In genomic region chr16:4801051-4801961, GRCh38 we compare ENCODE assay signal across 8 cellular contexts. TPM values are rescaled to one million over a fixed set of nuclear protein-coding genes. Genes with fewer than 3 reads are reported as not detected.
A peak's percentile ranks its signal among the peaks of the same experiment; 100 is the strongest.
DNase-seq lines count a peak whose midpoint lies in the region; ATAC-seq, FAIRE-seq and TF ChIP-seq lines count a peak whose summit lies in the region.

No MANE protein-coding gene starts in this region.

- H3K9me3 Mint-ChIP-seq in activated T-cell treated with anti-CD3 and anti-CD28 coated beads, Interleukin-2, amount 50 U/mL, for 24 hours = no peaks in the 10 kb centered on the region

- WGBS in GM12878 (ENCODE audit: insufficient coverage, insufficient replicate concordance, low lambda C conversion rate, missing lambda C conversion rate) = 46% methylated on average over 20 of the region's 29 CpGs
- 3% methylated on average over 6 of the region's 29 CpGs for WGBS in right lobe of liver (ENCODE audit: insufficient coverage, low coverage, low lambda C conversion rate, missing lambda C conversion rate)
- 43% methylated on average over 29 of the region's 29 CpGs; no CpG with 5 or more reads in 1 of the 2 donors for WGBS in transverse colon (ENCODE audit: low coverage in 1 of 2), 2 donors

- DNase-seq in activated T-cell treated with anti-CD3 and anti-CD28 coated beads, Interleukin-2, amount 50 U/mL, for 24 hours = no peak
- DNase-seq in activated T-cell treated with anti-CD3 and anti-CD28 coated beads for 4 hours (no peak), GM12878 (ENCODE audit: low read depth, low spot score) (no peak), right lobe of liver (no peak), transverse colon (peak; percentile 22), DMS79 (lab: John Stamatoyannopoulos, UW) (no peak), EL (no peak), AG20443 (ENCODE audit: low spot score) (no peak)

- POLR2A ChIA-PET in GM12878 (lab: Charles Lee) = interaction anchor here (1.8 to 2.1 kb wide), 2 partner anchors 12 to 33 kb away, joined by 5 to 8 read pairs; no protein-coding TSS in a partner anchor

- no peak for TF ChIP-seq EP300 in GM12878 (IDR thresholded peaks at IDR 0.05; ENCODE audit: borderline replicate concordance in 1 of 2, control insufficient read depth in 1 of 2, low read depth in 2 of 2, low read length in 2 of 2)
- no peak for TF ChIP-seq EP300 in transverse colon (IDR thresholded peaks at IDR 0.05; ENCODE audit: low read depth)

- CTCF ChIA-PET in GM12878 (lab: Yijun Ruan, JAX) = interaction anchor here (0.8 to 1.3 kb wide), 3 partner anchors 32 to 92 kb away, joined by 3 read pairs; partner anchors contain the start of genes ANKS3 and DNAAF8

- no peak for FAIRE-seq in GM12878 (lab: Jason Lieb, UNC)

- peak overlapping the region; percentile 60 for H3K27ac ChIP-seq in GM12878 (ENCODE audit: control insufficient read depth, insufficient read depth)
- peak overlapping the region; percentile 20 to 81 (median 73) for H3K27ac ChIP-seq in right lobe of liver
- peak overlapping the region; percentile 88 to 97 (median 93) for H3K27ac ChIP-seq in transverse colon

- SMC1A ChIA-PET in GM12878 (lab: Charles Lee; ENCODE audit: uncharacterized antibody, unreplicated experiment) = interaction anchor here (1.3 to 2.4 kb wide), 3 partner anchors 34 to 67 kb away, joined by 4 to 11 read pairs (median 4); partner anchors contain the start of genes ANKS3, DNAAF8 and ZNF500

- TF ChIP-seq POLR2A in GM12878 (IDR thresholded peaks at IDR 0.05; ENCODE audit: low read depth, low read length) = no peak
- TF ChIP-seq POLR2A in right lobe of liver (IDR thresholded peaks at IDR 0.05) = no peak
- no peak for TF ChIP-seq POLR2A in transverse colon (IDR thresholded peaks at IDR 0.05)

- TF ChIP-seq CTCF in GM12878 (IDR thresholded peaks at IDR 0.05 in 2 of 3, conservative IDR thresholded peaks at IDR 0.05 in 1 of 3; ENCODE audit: control insufficient read depth in 2 of 3, extremely low read depth in 1 of 3, insufficient read depth in 1 of 3, low read depth in 3 of 3, low read length in 3 of 3) (no peak), right lobe of liver (IDR thresholded peaks at IDR 0.05) (no peak), transverse colon (IDR thresholded peaks at IDR 0.05) (no peak)

- no peaks in the 10 kb centered on the region for H3K9me3 ChIP-seq in GM12878 (replicated peaks; ENCODE audit: control insufficient read depth, insufficient read depth, low read length)
- H3K9me3 ChIP-seq in right lobe of liver = no peaks in the 10 kb centered on the region
- H3K9me3 ChIP-seq in transverse colon = no peaks in the 10 kb centered on the region

- H3K4me2 ChIP-seq in GM12878 (ENCODE audit: control insufficient read depth, insufficient read depth) = peak overlapping the region; percentile 97

- no TSS peak for BruUV-seq in GM12878 (replicated peaks; lab: Mats Ljungman, UMichigan)

- H3K27me3 ChIP-seq in GM12878 (replicated peaks in 1 of 2; ENCODE audit: control insufficient read depth in 2 of 2, insufficient read depth in 2 of 2, low read length in 1 of 2) = no peaks in the 10 kb centered on the region
- no peaks in the 10 kb centered on the region for H3K27me3 ChIP-seq in right lobe of liver
- no peaks in the 10 kb centered on the region for H3K27me3 ChIP-seq in transverse colon

- peak overlapping the region; percentile 66 for H2AFZ ChIP-seq in GM12878 (ENCODE audit: control insufficient read depth, low read depth, low read length)

- RAD21 ChIA-PET in GM12878 (lab: Charles Lee; ENCODE audit: unreplicated experiment) = interaction anchor here (2.8 kb wide), 1 partner anchor 67 kb away, joined by 18 read pairs; the partner anchor contains the start of genes ANKS3 and DNAAF8

- no peaks in the 10 kb centered on the region for H3K27me3 Mint-ChIP-seq in activated T-cell treated with anti-CD3 and anti-CD28 coated beads, Interleukin-2, amount 50 U/mL, for 24 hours

- H3K9ac ChIP-seq in GM12878 (ENCODE audit: control insufficient read depth, insufficient read depth, low read length) = peak overlapping the region; percentile 59; the same call in 1 of the 2 replicates

- TF ChIP-seq RAD21 in GM12878 (IDR thresholded peaks at IDR 0.05; ENCODE audit: insufficient read depth, low read depth, low read length) = no peak

- H3K4me1 ChIP-seq in GM12878 (ENCODE audit: control insufficient read depth, insufficient read depth, low read length) = peaks cover 20% of the 10 kb centered on the region
- H3K4me1 ChIP-seq in right lobe of liver = peaks cover 0 to 12% (median under 1%) of the 10 kb centered on the region in 4 donors
- peaks cover 11 to 42% (median 34%) of the 10 kb centered on the region in 4 donors for H3K4me1 ChIP-seq in transverse colon

- H3K36me3 ChIP-seq in GM12878 (ENCODE audit: control insufficient read depth in 2 of 2, insufficient read depth in 2 of 2, low read length in 1 of 2) (peaks cover 0 to 3% of the 10 kb centered on the region in 2 experiments), right lobe of liver (peaks cover 0 to 15% (median 0%) of the 10 kb centered on the region in 4 donors), transverse colon (peaks cover 0 to 20% (median 0%) of the 10 kb centered on the region in 4 donors)

- no peak overlapping the region for H3K27ac Mint-ChIP-seq in activated T-cell treated with anti-CD3 and anti-CD28 coated beads, Interleukin-2, amount 50 U/mL, for 24 hours

- ATAC-seq in GM12878 (no peak), right lobe of liver (no peak)

- in situ Hi-C loops in GM12878 (cut with MboI) = no loop called here
- in situ Hi-C loops in transverse colon (cut with MboI; ENCODE audit: low pct_ligation_motif_present in 1 of 4, low pct_unique_long_range_greater_than_20kb in 1 of 4, low sequenced_read_pairs in 3 of 4) = no loop called here

- H4K20me1 ChIP-seq in GM12878 (ENCODE audit: control insufficient read depth, insufficient read depth) = no peaks in the 10 kb centered on the region

- no peaks in the 10 kb centered on the region for H3K79me2 ChIP-seq in GM12878 (ENCODE audit: control insufficient read depth, insufficient read depth, low read length)

- H3K36me3 Mint-ChIP-seq in activated T-cell treated with anti-CD3 and anti-CD28 coated beads, Interleukin-2, amount 50 U/mL, for 24 hours (ENCODE audit: low read depth) = peaks cover 26% of the 10 kb centered on the region

- intact Hi-C loops in GM12878 (cut with micrococcal nuclease; ENCODE audit: unreplicated experiment) (loop anchor here (10.0 kb wide), 2 partner anchors 153 to 187 kb away; partner anchors contain the start of genes SEC14L5 and UBALD1), right lobe of liver (cut with DNase I) (no loop called here), transverse colon (cut with DNase I; ENCODE audit: low total_unique reads) (loop anchor here (5.0 kb wide), 1 partner anchor 34 kb away; the partner anchor contains the start of gene ZNF500)

- peak overlapping the region; percentile 78 for H3K4me3 Mint-ChIP-seq in activated T-cell treated with anti-CD3 and anti-CD28 coated beads, Interleukin-2, amount 50 U/mL, for 24 hours

- H3K4me3 ChIP-seq in GM12878 = peak overlapping the region; percentile 72
- peak overlapping the region; percentile 96 to 99 (median 98) for H3K4me3 ChIP-seq in right lobe of liver
- peak overlapping the region; percentile 59 to 83 (median 78) for H3K4me3 ChIP-seq in transverse colon

- peaks cover 17% of the 10 kb centered on the region for H3K4me1 Mint-ChIP-seq in activated T-cell treated with anti-CD3 and anti-CD28 coated beads, Interleukin-2, amount 50 U/mL, for 24 hours (ENCODE audit: low read depth)

RNA-seq across cellular contexts. Expression of gene ROGDI, which starts 1.1 kb away (rescaled TPM):
- total RNA-seq in GM12878 (2013; cell fraction: nucleolus; rRNA removed) = 14.3 and 14.6 TPM in 2 replicates
- total RNA-seq in GM12878 (2014; rRNA removed) (11.6 and 15.9 TPM in 2 replicates), GM12878 (2014; rRNA removed; fragmentation: Illumina TruSeq; extraction: Trizol) (7.9 and 8.0 TPM in 2 replicates), GM12878 (2021) (13.7 and 14.7 TPM in 2 replicates), right lobe of liver (10 to 100 TPM in 5 of 6 experiments, 1 to 10 TPM in 1; 8.3 to 24.2 (median 14.0) TPM), transverse colon (10 to 100 TPM; 28.1 to 75.2 (median 43.7) TPM)
- polyA plus RNA-seq in GM12878 (2011; ENCODE audit: low read depth) = 5.7 TPM
- polyA plus RNA-seq in GM12878 (2011; rRNA removed) (8.5 and 12.9 TPM in 2 replicates), GM12878 (2014; fragmentation: Illumina TruSeq; extraction: Trizol) (1.9 and 7.6 TPM in 2 replicates), GM12878 (2014; fragmentation: Nextera tagmentation; extraction: Ambion mirVana) (1 to 10 TPM in 1 of 2 experiments, under 1 TPM in 1; 0.40 to 2.2 TPM), GM12878 (2014; rRNA removed) (21.3 and 22.8 TPM in 2 replicates), GM12878 (2016; fragmentation: Nextera tagmentation; extraction: Ambion mirVana) (10 to 100 TPM; 23.1 to 23.5 TPM)
- polyA plus RNA-seq in GM12878 (2011; cell fraction: cytosol; rRNA removed) = 20.4 and 28.6 TPM in 2 replicates
- polyA plus RNA-seq in GM12878 (2011; cell fraction: nucleus; rRNA removed) = 58.6 and 63.0 TPM in 2 replicates
- 18.5 and 22.9 TPM in 2 replicates for polyA plus RNA-seq in GM12878 (2012)
- 4.5 and 13.1 TPM in 2 replicates for polyA minus RNA-seq in GM12878 (2011; rRNA and poly(A)+ RNA removed)
- 4.7 and 8.5 TPM in 2 replicates for polyA minus RNA-seq in GM12878 (2011; cell fraction: cytosol; rRNA and poly(A)+ RNA removed)
- polyA minus RNA-seq in GM12878 (2011; cell fraction: nucleus; rRNA and poly(A)+ RNA removed) = 4.4 and 7.1 TPM in 2 replicates

RNA-seq across cellular contexts. Expression of gene SMIM22, which starts 6.1 kb away (rescaled TPM):
- total RNA-seq in GM12878 (2013; cell fraction: nucleolus; rRNA removed) = not detected in 2 replicates
- total RNA-seq in GM12878 (2014; rRNA removed) (not detected in 2 replicates), GM12878 (2014; rRNA removed; fragmentation: Illumina TruSeq; extraction: Trizol) (not detected in 2 replicates), GM12878 (2021) (0.61 TPM in 1 of 2 replicates, not detected in the other), right lobe of liver (under 1 TPM in 2 of 6 experiments, not detected in 4; 0.44 to 0.95 TPM), transverse colon (100 to 1,000 TPM in 3 of 4 donors, 10 to 100 TPM in 1; 88.0 to 450 (median 252) TPM)
- polyA plus RNA-seq in GM12878 (2011; ENCODE audit: low read depth) = not detected
- polyA plus RNA-seq in GM12878 (2011; rRNA removed) (0.26 and 0.83 TPM in 2 replicates), GM12878 (2014; fragmentation: Illumina TruSeq; extraction: Trizol) (not detected in 2 replicates), GM12878 (2014; fragmentation: Nextera tagmentation; extraction: Ambion mirVana) (not detected), GM12878 (2014; rRNA removed) (not detected in 2 replicates), GM12878 (2016; fragmentation: Nextera tagmentation; extraction: Ambion mirVana) (not detected)
- polyA plus RNA-seq in GM12878 (2011; cell fraction: cytosol; rRNA removed) = 1.3 TPM in 2 replicates
- polyA plus RNA-seq in GM12878 (2011; cell fraction: nucleus; rRNA removed) = 1.5 and 2.1 TPM in 2 replicates
- polyA plus RNA-seq in GM12878 (2012) = not detected in 2 replicates
- polyA minus RNA-seq in GM12878 (2011; rRNA and poly(A)+ RNA removed) = not detected in 2 replicates
- not detected in 2 replicates for polyA minus RNA-seq in GM12878 (2011; cell fraction: cytosol; rRNA and poly(A)+ RNA removed)
- not detected in 2 replicates for polyA minus RNA-seq in GM12878 (2011; cell fraction: nucleus; rRNA and poly(A)+ RNA removed)

RNA-seq across cellular contexts. Expression of gene SEPTIN12, which starts 13.2 kb away (rescaled TPM):
- total RNA-seq in GM12878 (2013; cell fraction: nucleolus; rRNA removed) = not detected in 2 replicates
- total RNA-seq in GM12878 (2014; rRNA removed) = not detected in 2 replicates
- total RNA-seq in GM12878 (2014; rRNA removed; fragmentation: Illumina TruSeq; extraction: Trizol) = not detected in 2 replicates
- not detected in 2 replicates for total RNA-seq in GM12878 (2021)
- polyA plus RNA-seq in GM12878 (2011; ENCODE audit: low read depth) = not detected
- polyA plus RNA-seq in GM12878 (2011; rRNA removed) = not detected in 2 replicates
- polyA plus RNA-seq in GM12878 (2011; cell fraction: cytosol; rRNA removed) = not detected in 2 replicates
- 0.24 TPM in 1 of 2 replicates, not detected in the other for polyA plus RNA-seq in GM12878 (2011; cell fraction: nucleus; rRNA removed)
- not detected in 2 replicates for polyA plus RNA-seq in GM12878 (2012)
- not detected in 2 replicates for polyA plus RNA-seq in GM12878 (2014; fragmentation: Illumina TruSeq; extraction: Trizol)
- not detected for polyA plus RNA-seq in GM12878 (2014; fragmentation: Nextera tagmentation; extraction: Ambion mirVana)
- polyA plus RNA-seq in GM12878 (2014; rRNA removed) = not detected in 2 replicates
- not detected for polyA plus RNA-seq in GM12878 (2016; fragmentation: Nextera tagmentation; extraction: Ambion mirVana)
- polyA minus RNA-seq in GM12878 (2011; rRNA and poly(A)+ RNA removed) = not detected in 2 replicates
- polyA minus RNA-seq in GM12878 (2011; cell fraction: cytosol; rRNA and poly(A)+ RNA removed) = not detected in 2 replicates
- not detected in 2 replicates for polyA minus RNA-seq in GM12878 (2011; cell fraction: nucleus; rRNA and poly(A)+ RNA removed)
- not detected for total RNA-seq in right lobe of liver
- total RNA-seq in transverse colon = not detected

RNA-seq across cellular contexts. Expression of gene ZNF500, which starts 34.3 kb away (rescaled TPM):
- 34.4 and 34.9 TPM in 2 replicates for total RNA-seq in GM12878 (2013; cell fraction: nucleolus; rRNA removed)
- 6.2 and 7.1 TPM in 2 replicates for total RNA-seq in GM12878 (2014; rRNA removed)
- total RNA-seq in GM12878 (2014; rRNA removed; fragmentation: Illumina TruSeq; extraction: Trizol) = 3.5 and 4.2 TPM in 2 replicates
- 9.5 and 13.1 TPM in 2 replicates for total RNA-seq in GM12878 (2021)
- polyA plus RNA-seq in GM12878 (2011; ENCODE audit: low read depth) = 2.3 TPM
- 2.5 and 4.9 TPM in 2 replicates for polyA plus RNA-seq in GM12878 (2011; rRNA removed)
- 5.6 and 7.4 TPM in 2 replicates for polyA plus RNA-seq in GM12878 (2011; cell fraction: cytosol; rRNA removed)
- polyA plus RNA-seq in GM12878 (2011; cell fraction: nucleus; rRNA removed) = 11.2 and 13.0 TPM in 2 replicates
- 3.8 and 4.8 TPM in 2 replicates for polyA plus RNA-seq in GM12878 (2012)
- polyA plus RNA-seq in GM12878 (2014; fragmentation: Illumina TruSeq; extraction: Trizol) = 1.3 and 3.2 TPM in 2 replicates
- polyA plus RNA-seq in GM12878 (2014; fragmentation: Nextera tagmentation; extraction: Ambion mirVana) = 1 to 10 TPM in 1 of 2 experiments, under 1 TPM in 1; 0.99 to 1.0 TPM
- 6.4 and 8.2 TPM in 2 replicates for polyA plus RNA-seq in GM12878 (2014; rRNA removed)
- 1 to 10 TPM; 6.7 to 7.7 TPM for polyA plus RNA-seq in GM12878 (2016; fragmentation: Nextera tagmentation; extraction: Ambion mirVana)
- 5.9 and 8.9 TPM in 2 replicates for polyA minus RNA-seq in GM12878 (2011; rRNA and poly(A)+ RNA removed)
- 2.3 and 2.9 TPM in 2 replicates for polyA minus RNA-seq in GM12878 (2011; cell fraction: cytosol; rRNA and poly(A)+ RNA removed)
- 4.4 and 11.5 TPM in 2 replicates for polyA minus RNA-seq in GM12878 (2011; cell fraction: nucleus; rRNA and poly(A)+ RNA removed)
- total RNA-seq in right lobe of liver = 1 to 10 TPM; 4.5 to 6.6 (median 5.8) TPM
- 10 to 100 TPM in 3 of 4 donors, 1 to 10 TPM in 1; 9.7 to 31.2 (median 11.6) TPM for total RNA-seq in transverse colon

RNA-seq across cellular contexts. Expression of gene GLYR1, which starts 45.8 kb away (rescaled TPM):
- 63.8 and 64.6 TPM in 2 replicates for total RNA-seq in GM12878 (2013; cell fraction: nucleolus; rRNA removed)
- total RNA-seq in GM12878 (2014; rRNA removed) (31.1 and 40.9 TPM in 2 replicates), GM12878 (2014; rRNA removed; fragmentation: Illumina TruSeq; extraction: Trizol) (48.8 and 50.3 TPM in 2 replicates), GM12878 (2021) (81.9 and 90.2 TPM in 2 replicates), right lobe of liver (10 to 100 TPM; 33.1 to 55.2 (median 51.2) TPM), transverse colon (10 to 100 TPM; 50.2 to 88.4 (median 74.0) TPM)
- polyA plus RNA-seq in GM12878 (2011; ENCODE audit: low read depth) = 18.7 TPM
- polyA plus RNA-seq in GM12878 (2011; rRNA removed) (49.7 and 50.4 TPM in 2 replicates), GM12878 (2014; fragmentation: Illumina TruSeq; extraction: Trizol) (82.7 and 83.3 TPM in 2 replicates), GM12878 (2014; fragmentation: Nextera tagmentation; extraction: Ambion mirVana) (10 to 100 TPM in 1 of 2 experiments, 1 to 10 TPM in 1; 7.3 to 10.1 TPM), GM12878 (2014; rRNA removed) (69.7 and 74.8 TPM in 2 replicates), GM12878 (2016; fragmentation: Nextera tagmentation; extraction: Ambion mirVana) (10 to 100 TPM; 63.9 to 68.9 TPM)
- 46.6 and 56.8 TPM in 2 replicates for polyA plus RNA-seq in GM12878 (2011; cell fraction: cytosol; rRNA removed)
- polyA plus RNA-seq in GM12878 (2011; cell fraction: nucleus; rRNA removed) = 46.2 and 60.9 TPM in 2 replicates
- polyA plus RNA-seq in GM12878 (2012) = 31.8 and 36.9 TPM in 2 replicates
- 34.6 and 53.1 TPM in 2 replicates for polyA minus RNA-seq in GM12878 (2011; rRNA and poly(A)+ RNA removed)
- polyA minus RNA-seq in GM12878 (2011; cell fraction: cytosol; rRNA and poly(A)+ RNA removed) = 14.2 and 14.7 TPM in 2 replicates
- 26.4 and 31.8 TPM in 2 replicates for polyA minus RNA-seq in GM12878 (2011; cell fraction: nucleus; rRNA and poly(A)+ RNA removed)

Comparison
In these comparisons a context has a peak if more than half of its experiments do, and no peak if none do; other contexts are left out.
1. RNA of gene SMIM22, which starts 6.1 kb away (total RNA-seq): 88.0 to 450 TPM in transverse colon; 0.44 to 0.95 TPM in right lobe of liver and 0.61 TPM in GM12878; every median in the first group is over 10 times any median in the second.
2. intact Hi-C loops: an anchor here in GM12878 (10.0 kb wide) and transverse colon (5.0 kb wide); none called in right lobe of liver.
3. Peak in every context shown above with its lines, with median percentiles within 50 percentile points of each other: H3K27ac ChIP-seq and H3K4me3 ChIP-seq.